8 cellular contexts compared by ENCODE assay signal in the genomic region with DNA sequence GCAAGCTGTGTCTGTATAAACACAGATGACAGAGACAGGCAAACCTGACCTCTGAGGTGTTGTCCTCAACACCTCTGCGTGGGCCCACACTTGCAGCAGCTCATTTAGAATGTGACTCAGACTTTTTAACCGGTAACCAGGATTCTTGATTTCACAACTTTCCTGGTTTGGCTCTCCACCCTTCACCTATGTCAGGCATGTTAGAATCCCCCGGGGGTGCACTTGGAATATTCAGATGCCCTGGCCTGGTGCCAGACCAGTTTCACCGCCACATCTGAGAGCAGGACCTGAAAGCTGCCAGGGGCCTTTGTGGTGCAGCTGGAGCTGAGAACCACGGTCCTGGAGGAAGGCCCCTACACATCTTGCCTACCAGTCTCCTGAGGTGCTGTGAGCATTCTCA. TPM values are rescaled to one million over a fixed set of nuclear protein-coding genes. Genes with fewer than 3 reads are reported as not detected.
DNase-seq lines count a peak whose midpoint lies in the region; ATAC-seq and TF ChIP-seq lines count a peak whose summit lies in the region.
"Had no signal": no experiment of that assay in that cellular context is flagged by ENCODE, and none has a peak within 500 bp of the region (broad histone marks: within the 10 kb centered on the region; RNA-seq: fewer than 3 reads in every experiment).

No MANE protein-coding gene starts in this region.

- no peaks in the 10 kb centered on the region for H3K27me3 ChIP-seq in WERI-Rb-1 (ENCODE audit: insufficient read depth, low read depth, severe bottlenecking)

- H3K27me3 Mint-ChIP-seq in T-helper 17 cell: no peaks in the 10 kb centered on the region
- H3K27me3 Mint-ChIP-seq: natural killer cell treated with Interleukin-12 subunit alpha and Interleukin-12 subunit beta and Interleukin-15 and Interleukin-18, amount 100 ng/mL, for 72 hours had no signal

- H3K4me3 ChIP-seq in fibroblast of mammary gland (ENCODE audit: control insufficient read depth, low read depth, low read length) (no peak overlapping the region), WERI-Rb-1 (ENCODE audit: low read depth, low read length) (no peak overlapping the region)

- peak; percentile 46 for DNase-seq in HK-2 (ENCODE audit: unreplicated experiment)
- no peak for DNase-seq in T-helper 17 cell
- DNase-seq in fibroblast of mammary gland (ENCODE audit: low read depth): peak; percentile 51
- peak; percentile 98 for DNase-seq in renal cortical epithelial cell (ENCODE audit: low read depth)
- no peak for DNase-seq in NCI-H1092 (lab: John Stamatoyannopoulos, UW)
- no peak for DNase-seq in WERI-Rb-1
- DNase-seq in SKM-1 treated with dmso at 0.1 percent for 144 hours (lab: John Stamatoyannopoulos, UW; ENCODE audit: unreplicated experiment): no peak

- H3K36me3 Mint-ChIP-seq in T-helper 17 cell (ENCODE audit: low read depth): peaks cover 5% of the 10 kb centered on the region

- peaks cover 15% of the 10 kb centered on the region for H3K4me1 Mint-ChIP-seq in T-helper 17 cell

- ATAC-seq in T-helper 17 cell: no peak
- ATAC-seq: natural killer cell treated with Interleukin-12 subunit alpha and Interleukin-12 subunit beta and Interleukin-15 and Interleukin-18, amount 100 ng/mL, for 72 hours had no signal

- H3K4me3 Mint-ChIP-seq in T-helper 17 cell: no peak overlapping the region
- H3K4me3 Mint-ChIP-seq: natural killer cell treated with Interleukin-12 subunit alpha and Interleukin-12 subunit beta and Interleukin-15 and Interleukin-18, amount 100 ng/mL, for 72 hours had no signal

- TF ChIP-seq CTCF in fibroblast of mammary gland (conservative IDR thresholded peaks at IDR 0.05; ENCODE audit: control insufficient read depth, insufficient read depth, low read depth, low read length): no peak
- no peak for TF ChIP-seq CTCF in WERI-Rb-1 (IDR thresholded peaks at IDR 0.05; ENCODE audit: low read depth, low read length)

- H3K27ac ChIP-seq in WERI-Rb-1: no peak overlapping the region

- H3K27ac Mint-ChIP-seq in T-helper 17 cell: peak overlapping the region; percentile 43

- peaks cover 25% of the 10 kb centered on the region for H3K36me3 ChIP-seq in WERI-Rb-1

- H3K9me3 ChIP-seq in T-helper 17 cell (ENCODE audit: control insufficient read depth, low read length, poor library complexity, severe bottlenecking) (no peaks in the 10 kb centered on the region), WERI-Rb-1 (ENCODE audit: severe bottlenecking) (no peaks in the 10 kb centered on the region)

RNA-seq across cellular contexts. Expression of a gene that starts 4.8 kb away (rescaled TPM):
- 1 to 10 TPM; 5.0 to 5.9 TPM for total RNA-seq in T-helper 17 cell
- total RNA-seq in renal cortical epithelial cell: 4.0 and 4.2 TPM in 2 replicates

RNA-seq across cellular contexts. Expression of a gene that starts 13.2 kb away (rescaled TPM):
- total RNA-seq in T-helper 17 cell (under 1 TPM in 1 of 2 donors, not detected in 1; 0.34 TPM), renal cortical epithelial cell (under 0.01 TPM in 1 of 2 replicates, not detected in the other)
- total RNA-seq: natural killer cell treated with Interleukin-12 subunit alpha and Interleukin-12 subunit beta and Interleukin-15 and Interleukin-18, amount 100 ng/mL, for 72 hours had no signal

RNA-seq across cellular contexts. Expression of a gene that starts 40.9 kb away (rescaled TPM):
- total RNA-seq in T-helper 17 cell: under 1 TPM in 1 of 2 donors, not detected in 1; 0.57 TPM
- 1.8 TPM in 1 of 2 replicates, not detected in the other for total RNA-seq in renal cortical epithelial cell
- total RNA-seq: natural killer cell treated with Interleukin-12 subunit alpha and Interleukin-12 subunit beta and Interleukin-15 and Interleukin-18, amount 100 ng/mL, for 72 hours had no signal

RNA-seq across cellular contexts. Expression of a gene that starts 49.6 kb away (rescaled TPM):
- not detected for total RNA-seq in T-helper 17 cell
- not detected in 2 replicates for total RNA-seq in renal cortical epithelial cell
- total RNA-seq: natural killer cell treated with Interleukin-12 subunit alpha and Interleukin-12 subunit beta and Interleukin-15 and Interleukin-18, amount 100 ng/mL, for 72 hours had no signal

Comparison
In these comparisons a context has a peak if more than half of its experiments do, and no peak if none do; other contexts are left out.
1. DNase-seq: peak in HK-2 (single experiment), fibroblast of mammary gland (single experiment) and renal cortical epithelial cell (single experiment); none in T-helper 17 cell (0 of 3), NCI-H1092 (single experiment), WERI-Rb-1 (single experiment) and SKM-1 treated with dmso at 0.1 percent for 144 hours (single experiment).